ENCODE assay signal across 16 cellular contexts in the genomic region with DNA sequence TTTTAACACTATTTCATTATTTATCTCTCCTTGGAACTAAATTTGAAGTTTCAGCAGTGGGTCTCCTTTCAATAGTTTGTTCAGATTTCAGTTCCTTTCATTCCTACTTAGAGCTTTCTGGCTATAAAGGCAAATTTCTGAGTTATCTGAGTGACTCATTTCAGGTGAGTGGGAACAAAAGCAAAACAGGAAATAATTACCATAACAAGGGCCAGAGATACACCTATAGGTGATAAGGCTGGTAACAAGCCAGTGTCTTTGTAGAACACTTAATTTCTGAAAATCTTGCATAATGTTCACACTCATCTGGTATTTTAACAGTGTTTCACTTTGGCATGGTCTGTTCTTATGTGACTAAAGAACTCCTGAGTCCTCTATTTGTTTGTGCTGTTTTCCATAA.
DNase-seq lines count a peak whose midpoint lies in the region; ATAC-seq, FAIRE-seq and TF ChIP-seq lines count a peak whose summit lies in the region.
"Had no signal": no experiment of that assay in that cellular context is flagged by ENCODE, and none has a peak within 500 bp of the region (broad histone marks: within the 10 kb centered on the region; RNA-seq: fewer than 3 reads in every experiment).

No MANE protein-coding gene starts in this region.

- no peaks in the 10 kb centered on the region for H3K79me2 ChIP-seq in GM12878 (ENCODE audit: control insufficient read depth, insufficient read depth, low read length)

- peak overlapping the region in 8 of 10 donors; percentile 54 to 94 (median 65) for H3K27ac Mint-ChIP-seq in naive thymus-derived CD8-positive, alpha-beta T cell

- H4K20me1 ChIP-seq in GM12878 (ENCODE audit: control insufficient read depth, insufficient read depth): no peaks in the 10 kb centered on the region

- peak overlapping the region in 7 of 10 donors; percentile 29 to 72 (median 58) for H3K4me3 Mint-ChIP-seq in naive thymus-derived CD8-positive, alpha-beta T cell

- H3K4me1 Mint-ChIP-seq in naive thymus-derived CD8-positive, alpha-beta T cell: peaks cover 5 to 21% (median 15%) of the 10 kb centered on the region in 4 donors

- no TSS peak for BruUV-seq in GM12878 (replicated peaks; lab: Mats Ljungman, UMichigan)

- TF ChIP-seq CTCF in GM12878 (IDR thresholded peaks at IDR 0.05 in 2 of 3, conservative IDR thresholded peaks at IDR 0.05 in 1 of 3; ENCODE audit: control insufficient read depth in 2 of 3, extremely low read depth in 1 of 3, insufficient read depth in 1 of 3, low read depth in 3 of 3, low read length in 3 of 3) (no peak), stomach (IDR thresholded peaks at IDR 0.05) (no peak)

- H3K36me3 ChIP-seq in HUES64 (ENCODE audit: insufficient read depth, low read length) (no peaks in the 10 kb centered on the region), GM12878 (ENCODE audit: control insufficient read depth in 2 of 2, insufficient read depth in 2 of 2, low read length in 1 of 2) (no peaks in the 10 kb centered on the region), stomach (no peaks in the 10 kb centered on the region)
- H3K36me3 ChIP-seq: right lobe of liver had no signal

- DNase-seq in GM12878 (ENCODE audit: low read depth, low spot score) (no peak), stomach (no peak), NCI-H2081 (lab: John Stamatoyannopoulos, UW) (no peak)
- DNase-seq in naive thymus-derived CD8-positive, alpha-beta T cell: no peak
- no peak for DNase-seq in activated CD4-positive, alpha-beta T cell treated with anti-CD3 and anti-CD28 coated beads for 48 hours
- DNase-seq: activated gamma-delta T cell treated with Interleukin-2 at 50 U/mL for 16 hours, C1 segment of cervical spinal cord, head of caudate nucleus, left ventricle myocardium superior, NCI-H1092 treated with DMSO at 0.1 percent for 48 hours, right lobe of liver, SK-N-SH had no signal

- ATAC-seq in GM18511 (IDR thresholded peaks at IDR 0.05; ENCODE audit: unreplicated experiment): peak; percentile 67
- ATAC-seq in GM12878: peak; percentile 35; the same call in 2 of the 3 replicates
- ATAC-seq in naive thymus-derived CD8-positive, alpha-beta T cell: peak; percentile 54 to 87
- ATAC-seq in HG02642 (IDR thresholded peaks at IDR 0.05; ENCODE audit: poor library complexity, unreplicated experiment): no peak
- ATAC-seq: right lobe of liver had no signal

- RAD21 ChIA-PET in GM12878 (lab: Charles Lee; ENCODE audit: unreplicated experiment): no interaction called here

- H3K27ac ChIP-seq in HUES64 (ENCODE audit: low read depth, low read length) (peak overlapping the region; percentile 63), GM12878 (ENCODE audit: control insufficient read depth, insufficient read depth) (no peak overlapping the region), stomach (peak overlapping the region in 1 of 5 donors; percentile 35)
- H3K27ac ChIP-seq: right lobe of liver had no signal

- TF ChIP-seq RAD21 in GM12878 (IDR thresholded peaks at IDR 0.05; ENCODE audit: insufficient read depth, low read depth, low read length): no peak

- no peak for FAIRE-seq in GM12878 (lab: Jason Lieb, UNC)
- FAIRE-seq: G401.6 had no signal

- H3K9ac ChIP-seq in HUES64 (ENCODE audit: low read depth, low read length) (no peak overlapping the region; the same call in 1 of the 2 replicates), GM12878 (ENCODE audit: control insufficient read depth, insufficient read depth, low read length) (no peak overlapping the region)

- H3K27me3 Mint-ChIP-seq in naive thymus-derived CD8-positive, alpha-beta T cell: peaks cover 0 to 3% (median 0%) of the 10 kb centered on the region in 5 donors

- intact Hi-C loops in GM12878 (cut with micrococcal nuclease; ENCODE audit: unreplicated experiment) (no loop called here), stomach (cut with DNase I; ENCODE audit: low total_unique reads) (no loop called here)

- H3K27me3 ChIP-seq in HUES64 (ENCODE audit: insufficient read depth, low read length): no peaks in the 10 kb centered on the region
- H3K27me3 ChIP-seq in GM12878 (replicated peaks in 1 of 2; ENCODE audit: control insufficient read depth in 2 of 2, insufficient read depth in 2 of 2, low read length in 1 of 2): no peaks in the 10 kb centered on the region
- H3K27me3 ChIP-seq in stomach: no peaks in the 10 kb centered on the region
- H3K27me3 ChIP-seq: right lobe of liver had no signal

- peaks cover 22% of the 10 kb centered on the region for H3K4me1 ChIP-seq in HUES64 (ENCODE audit: insufficient read depth, low read length)
- H3K4me1 ChIP-seq in GM12878 (ENCODE audit: control insufficient read depth, insufficient read depth, low read length): no peaks in the 10 kb centered on the region; the same call in 1 of the 2 replicates
- H3K4me1 ChIP-seq in stomach: peaks cover 0 to 6% (median 0%) of the 10 kb centered on the region in 4 donors
- H3K4me1 ChIP-seq: right lobe of liver had no signal

- no peak for TF ChIP-seq EP300 in GM12878 (IDR thresholded peaks at IDR 0.05; ENCODE audit: borderline replicate concordance in 1 of 2, control insufficient read depth in 1 of 2, low read depth in 2 of 2, low read length in 2 of 2)
- TF ChIP-seq EP300 in stomach (IDR thresholded peaks at IDR 0.05): no peak

- H3K9me3 Mint-ChIP-seq in naive thymus-derived CD8-positive, alpha-beta T cell: peaks cover 0 to 4% (median 0%) of the 10 kb centered on the region in 9 donors

- SMC1A ChIA-PET in GM12878 (lab: Charles Lee; ENCODE audit: uncharacterized antibody, unreplicated experiment): no interaction called here

- no peak overlapping the region for H3K4me3 ChIP-seq in HUES64 (ENCODE audit: low read length)
- no peak overlapping the region for H3K4me3 ChIP-seq in GM12878
- H3K4me3 ChIP-seq in stomach: no peak overlapping the region
- H3K4me3 ChIP-seq: right lobe of liver had no signal

- H2AFZ ChIP-seq in GM12878 (ENCODE audit: control insufficient read depth, low read depth, low read length): no peak overlapping the region

- POLR2A ChIA-PET in GM12878 (lab: Charles Lee): no interaction called here
- POLR2A ChIA-PET in naive thymus-derived CD8-positive, alpha-beta T cell (lab: Charles Lee): no interaction called here

- in situ Hi-C loops in GM12878 (cut with MboI): no loop called here

- CTCF ChIA-PET in GM12878 (lab: Yijun Ruan, JAX): no interaction called here

- no peak overlapping the region for H3K4me2 ChIP-seq in GM12878 (ENCODE audit: control insufficient read depth, insufficient read depth)

- H3K36me3 Mint-ChIP-seq in naive thymus-derived CD8-positive, alpha-beta T cell: peaks cover 0 to 3% (median 0%) of the 10 kb centered on the region in 3 donors

- TF ChIP-seq POLR2A in GM12878 (IDR thresholded peaks at IDR 0.05; ENCODE audit: low read depth, low read length): no peak
- TF ChIP-seq POLR2A in stomach (IDR thresholded peaks at IDR 0.05): no peak

- H3K9me3 ChIP-seq in HUES64 (ENCODE audit: insufficient read depth, low read depth, low read length): no peaks in the 10 kb centered on the region
- H3K9me3 ChIP-seq in GM12878 (replicated peaks; ENCODE audit: control insufficient read depth, insufficient read depth, low read length): no peaks in the 10 kb centered on the region
- no peaks in the 10 kb centered on the region for H3K9me3 ChIP-seq in stomach
- H3K9me3 ChIP-seq: right lobe of liver had no signal

TF ChIP-seq in GM12878, 131 proteins besides CTCF, POLR2A, EP300 and RAD21:
- TF ChIP-seq ZNF207 (IDR thresholded peaks at IDR 0.05; ENCODE audit: borderline replicate concordance) (no peak), SMAD5 (IDR thresholded peaks at IDR 0.05; ENCODE audit: low read depth) (no peak), RCOR1 (conservative IDR thresholded peaks at IDR 0.05; ENCODE audit: low read depth, low read length) (no peak), BHLHE40 (IDR thresholded peaks at IDR 0.05; ENCODE audit: borderline replicate concordance in 1 of 2, low read depth in 2 of 2, low read length in 1 of 2) (no peak), CREB1 (IDR thresholded peaks at IDR 0.05; ENCODE audit: low read depth) (no peak), MEF2A (IDR thresholded peaks at IDR 0.05; ENCODE audit: insufficient read depth, low read depth, low read length) (no peak), MTA3 (IDR thresholded peaks at IDR 0.05; ENCODE audit: borderline replicate concordance, low read length) (no peak), FOXK2 (IDR thresholded peaks at IDR 0.05) (no peak), CBX5 (IDR thresholded peaks at IDR 0.05; ENCODE audit: low read depth) (no peak), ZBED1 (IDR thresholded peaks at IDR 0.05; ENCODE audit: borderline replicate concordance) (no peak), CBFB (IDR thresholded peaks at IDR 0.05; ENCODE audit: low read depth) (no peak), ZZZ3 (IDR thresholded peaks at IDR 0.05; ENCODE audit: control insufficient read depth, insufficient read length, low read depth) (no peak), SPI1 (IDR thresholded peaks at IDR 0.05; ENCODE audit: borderline replicate concordance, insufficient read depth, low read depth, low read length) (no peak), KLF5 (IDR thresholded peaks at IDR 0.05; ENCODE audit: partially characterized antibody) (no peak)
- TF ChIP-seq, protein P1, sequence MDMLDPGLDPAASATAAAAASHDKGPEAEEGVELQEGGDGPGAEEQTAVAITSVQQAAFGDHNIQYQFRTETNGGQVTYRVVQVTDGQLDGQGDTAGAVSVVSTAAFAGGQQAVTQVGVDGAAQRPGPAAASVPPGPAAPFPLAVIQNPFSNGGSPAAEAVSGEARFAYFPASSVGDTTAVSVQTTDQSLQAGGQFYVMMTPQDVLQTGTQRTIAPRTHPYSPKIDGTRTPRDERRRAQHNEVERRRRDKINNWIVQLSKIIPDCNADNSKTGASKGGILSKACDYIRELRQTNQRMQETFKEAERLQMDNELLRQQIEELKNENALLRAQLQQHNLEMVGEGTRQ (IDR thresholded peaks at IDR 0.05; ENCODE audit: borderline replicate concordance, low read depth, low read length): no peak
TF ChIP-seq in GM12878: peak in this region for 0.
